In the genomic region with DNA sequence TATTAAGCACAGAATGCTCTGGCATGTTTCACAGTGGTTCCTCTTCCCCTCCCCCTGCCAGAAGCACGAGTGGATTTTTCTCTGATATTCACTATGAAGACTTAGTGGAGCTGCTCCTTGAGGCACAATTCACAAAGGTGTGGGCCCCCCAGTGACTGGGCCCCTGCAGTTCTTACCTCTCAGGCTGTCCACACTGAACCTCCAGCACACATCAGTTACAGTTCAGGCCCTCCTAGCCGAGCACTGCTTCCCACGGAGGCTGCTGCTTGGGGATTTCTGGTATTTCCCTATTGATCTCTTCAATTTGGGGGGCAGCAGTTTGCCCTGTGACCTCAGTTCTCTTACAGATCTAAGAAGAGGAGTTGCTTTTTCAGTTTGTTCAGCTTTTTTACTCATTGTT, we compare ENCODE assay signal across 21 cellular contexts.
A peak's percentile ranks its signal among the peaks of the same experiment; 100 is the strongest.
DNase-seq lines count a peak whose midpoint lies in the region; TF ChIP-seq lines count a peak whose summit lies in the region.
"Had no signal": no experiment of that assay in that cellular context is flagged by ENCODE, and none has a peak within 500 bp of the region (broad histone marks: within the 10 kb centered on the region; RNA-seq: fewer than 3 reads in every experiment).

No MANE protein-coding gene starts in this region.

- H3K4me3 ChIP-seq in mammary epithelial cell (replicated peaks in 1 of 3; ENCODE audit: insufficient read depth in 1 of 3, low read depth in 2 of 3, low read length in 3 of 3) = no peak overlapping the region
- no peak overlapping the region for H3K4me3 ChIP-seq in colonic mucosa
- H3K4me3 ChIP-seq in spleen = no peak overlapping the region
- H3K4me3 ChIP-seq: SJSA1 had no signal

- POLR2A ChIA-PET in MCF 10A (lab: Yijun Ruan, JAX) = interaction anchor here (0.6 to 0.9 kb wide), 3 partner anchors 13 to 419 kb away, joined by 3 read pairs; no protein-coding TSS in a partner anchor

- dilution Hi-C loops in mammary epithelial cell (cut with HindIII; ENCODE audit: low sequenced_read_pairs) = no loop called here

- no peaks in the 10 kb centered on the region for H4K20me1 ChIP-seq in mammary epithelial cell (ENCODE audit: insufficient read depth, low read length)

- peaks cover 17% of the 10 kb centered on the region for H3K4me1 Mint-ChIP-seq in MCF 10A (ENCODE audit: insufficient read depth, unreplicated experiment)
- H3K4me1 Mint-ChIP-seq: CD14-positive monocyte, IgD-negative memory B cell had no signal

- no peak overlapping the region for H3K4me2 ChIP-seq in mammary epithelial cell (ENCODE audit: insufficient read depth, low read depth, low read length)

- no peak for TF ChIP-seq CTCF in MCF 10A (IDR thresholded peaks at IDR 0.05; ENCODE audit: unreplicated experiment)
- TF ChIP-seq CTCF in mammary epithelial cell (conservative IDR thresholded peaks at IDR 0.05 in 1 of 2, IDR thresholded peaks at IDR 0.05 in 1 of 2; ENCODE audit: extremely low read depth in 1 of 2, insufficient read depth in 1 of 2, low read depth in 1 of 2, low read length in 2 of 2) = no peak
- TF ChIP-seq CTCF in colonic mucosa (IDR thresholded peaks at IDR 0.05) = no peak
- no peak for TF ChIP-seq CTCF in spleen (IDR thresholded peaks at IDR 0.05 in 8 of 11, conservative IDR thresholded peaks at IDR 0.05 in 3 of 11)

- H3K9me3 ChIP-seq in mammary epithelial cell (replicated peaks; ENCODE audit: insufficient read depth, low read length) (no peaks in the 10 kb centered on the region), colonic mucosa (no peaks in the 10 kb centered on the region), spleen (peaks cover 0 to 14% (median 10%) of the 10 kb centered on the region in 8 donors)
- H3K9me3 ChIP-seq: SJSA1 had no signal

- DNase-seq in MCF 10A (ENCODE audit: unreplicated experiment) (no peak), mammary epithelial cell (no peak), colonic mucosa (peak; percentile 6), mesenteric fat pad (ENCODE audit: low spot score) (peak; percentile 49), T-helper 9 cell (no peak), NCI-H1417 (lab: John Stamatoyannopoulos, UW) (no peak), spleen (no peak)
- DNase-seq in stimulated activated CD4-positive, alpha-beta T cell treated with anti-CD3 and anti-CD28 coated beads, Interleukin-4, amount 100 ng/mL, for 24 hours = no peak
- DNase-seq: AML-193, DMS53, GF-D8, MV-4-11, NCI-H1105 treated with DMSO at 0.1 percent for 48 hours, NCI-H1694, NCI-H2081 treated with DMSO at 0.1 percent for 48 hours, NCI-H446, NCI-H526, OCI-M1 had no signal

- no peaks in the 10 kb centered on the region for H3K36me3 Mint-ChIP-seq in MCF 10A (ENCODE audit: insufficient read depth, unreplicated experiment)
- H3K36me3 Mint-ChIP-seq: CD14-positive monocyte, IgD-negative memory B cell had no signal

- H3K79me2 ChIP-seq in mammary epithelial cell (ENCODE audit: insufficient read depth, low read length) = no peaks in the 10 kb centered on the region

- peak overlapping the region; percentile 23 for H3K27ac Mint-ChIP-seq in MCF 10A (ENCODE audit: low read depth, unreplicated experiment)
- H3K27ac Mint-ChIP-seq: IgD-negative memory B cell had no signal

- no peak overlapping the region for H2AFZ ChIP-seq in mammary epithelial cell (ENCODE audit: low read depth, low read length)

- no peak overlapping the region for H3K9ac ChIP-seq in mammary epithelial cell (ENCODE audit: insufficient read depth, low read length)
- no peak overlapping the region for H3K9ac ChIP-seq in colonic mucosa (ENCODE audit: low read depth in 2 of 2, low read length in 2 of 2)

- in situ Hi-C loops in mammary epithelial cell (cut with MboI; ENCODE audit: low sequenced_read_pairs in 2 of 2) = no loop called here

- H3K36me3 ChIP-seq in mammary epithelial cell (ENCODE audit: insufficient read depth, low read length) (no peaks in the 10 kb centered on the region), colonic mucosa (no peaks in the 10 kb centered on the region), spleen (no peaks in the 10 kb centered on the region)
- H3K36me3 ChIP-seq: SJSA1 had no signal

- H3K27ac ChIP-seq in mammary epithelial cell (ENCODE audit: insufficient read depth, low read depth, low read length) = no peak overlapping the region
- no peak overlapping the region for H3K27ac ChIP-seq in colonic mucosa
- no peak overlapping the region for H3K27ac ChIP-seq in spleen
- H3K27ac ChIP-seq: SJSA1 had no signal

- H3K9me3 Mint-ChIP-seq in MCF 10A (ENCODE audit: unreplicated experiment) = no peaks in the 10 kb centered on the region

- CTCF ChIA-PET in MCF 10A (lab: Yijun Ruan, JAX) (no interaction called here), mammary epithelial cell (lab: Charles Lee; ENCODE audit: low non-redundant PET) (interaction anchor here (0.7 kb wide), 1 partner anchor 511 kb away, joined by 6 read pairs; no protein-coding TSS in a partner anchor)

- BruUV-seq in MCF 10A (replicated peaks; lab: Mats Ljungman, UMichigan) = no TSS peak
- no TSS peak for BruUV-seq in mammary epithelial cell (replicated peaks; lab: Mats Ljungman, UMichigan)

- 60% methylated on average over 3 of the region's 3 CpGs for WGBS in mammary epithelial cell (ENCODE audit: low coverage, missing lambda C conversion rate)
- WGBS in spleen, 5 donors = 57 to 78% (median 75%) methylated on average over 3 of the region's 3 CpGs

- H3K27me3 ChIP-seq in mammary epithelial cell (ENCODE audit: insufficient read depth, low read length) = no peaks in the 10 kb centered on the region
- no peaks in the 10 kb centered on the region for H3K27me3 ChIP-seq in colonic mucosa
- H3K27me3 ChIP-seq in spleen (replicated peaks in 1 of 7) = no peaks in the 10 kb centered on the region
- H3K27me3 ChIP-seq: SJSA1 had no signal

- no peak overlapping the region for H3K4me3 Mint-ChIP-seq in MCF 10A (ENCODE audit: unreplicated experiment)
- H3K4me3 Mint-ChIP-seq: CD14-positive monocyte, IgD-negative memory B cell had no signal

- intact Hi-C loops in MCF 10A (cut with micrococcal nuclease) (no loop called here), mammary epithelial cell (cut with micrococcal nuclease) (no loop called here), colonic mucosa (cut with DNase I) (no loop called here), spleen (cut with DNase I; ENCODE audit: low total_unique reads) (no loop called here)

- no peaks in the 10 kb centered on the region for H3K4me1 ChIP-seq in mammary epithelial cell (ENCODE audit: insufficient read depth, low read length)
- no peaks in the 10 kb centered on the region for H3K4me1 ChIP-seq in colonic mucosa
- no peaks in the 10 kb centered on the region for H3K4me1 ChIP-seq in spleen

- TF ChIP-seq POLR2A in spleen (IDR thresholded peaks at IDR 0.05) = no peak

- H3K27me3 Mint-ChIP-seq in MCF 10A (ENCODE audit: insufficient read depth, unreplicated experiment) = no peaks in the 10 kb centered on the region
- H3K27me3 Mint-ChIP-seq: IgD-negative memory B cell had no signal

Comparison
In these comparisons a context has a peak if more than half of its experiments do, and no peak if none do; other contexts are left out.
1. DNase-seq: peak in colonic mucosa (single experiment) and mesenteric fat pad (single experiment); none in MCF 10A (single experiment), mammary epithelial cell (single experiment), T-helper 9 cell (single experiment), NCI-H1417 (0 of 3), spleen (single experiment) and stimulated activated CD4-positive, alpha-beta T cell treated with anti-CD3 and anti-CD28 coated beads, Interleukin-4, amount 100 ng/mL, for 24 hours (single experiment).